Comparison of ENCODE assay signal across 7 cellular contexts in genomic region chr3:79685108-79685507, GRCh38.
"Had no signal": no experiment of that assay in that cellular context is flagged by ENCODE, and none has a peak within 500 bp of the region (broad histone marks: within the 10 kb centered on the region; RNA-seq: fewer than 3 reads in every experiment).

No MANE protein-coding gene starts in this region.

- ATAC-seq: K562 had no signal

- H3K9ac ChIP-seq: KMS-11 had no signal

- DNase-seq: IMR-90, KBM-7, KG1 had no signal

- H3K27ac ChIP-seq: HL-60, KMS-11 had no signal

- H3K4me2 ChIP-seq: KMS-11 had no signal

- FAIRE-seq: HTR-8/SVneo, K562 had no signal

- H3K4me3 ChIP-seq: K562 had no signal
